In genomic region chr16:16178455-16179162, GRCh38 we compare ENCODE assay signal across 22 cellular contexts. TPM values are rescaled to one million over a fixed set of nuclear protein-coding genes. Genes with fewer than 3 reads are reported as not detected.
"Had no signal": no experiment of that assay in that cellular context is flagged by ENCODE, and none has a peak within 500 bp of the region (broad histone marks: within the 10 kb centered on the region; RNA-seq: fewer than 3 reads in every experiment).

No MANE protein-coding gene starts in this region.

- H3K27me3 ChIP-seq: esophagus muscularis mucosa, foreskin keratinocyte, gastroesophageal sphincter, hepatocyte, left lung had no signal

- H3K27ac ChIP-seq: coronary artery, dorsolateral prefrontal cortex, esophagus muscularis mucosa, gastroesophageal sphincter, heart left ventricle, hepatocyte, left lung, lower lobe of right lung had no signal

- FAIRE-seq: colon, endothelial cell of umbilical vein, frontal cortex, islet of Langerhans, keratinocyte had no signal

- H3K9me3 ChIP-seq: gastroesophageal sphincter, left lung, lower lobe of right lung had no signal

- H3K4me3 ChIP-seq: coronary artery, dorsolateral prefrontal cortex, esophagus muscularis mucosa, gastroesophageal sphincter, heart left ventricle, hepatocyte, left lung, lower lobe of right lung had no signal

- H3K79me2 ChIP-seq: hepatocyte had no signal

- H2AFZ ChIP-seq: hepatocyte had no signal

- ATAC-seq: foreskin keratinocyte; gastroesophageal sphincter; heart left ventricle; left cardiac atrium; left lung; left ventricle myocardium superior; lower lobe of right lung; naive thymus-derived CD4-positive, alpha-beta T cell had no signal

- H3K36me3 ChIP-seq: esophagus muscularis mucosa, gastroesophageal sphincter, heart left ventricle had no signal

- H3K4me1 ChIP-seq: foreskin keratinocyte, gastroesophageal sphincter, left lung, lower lobe of right lung had no signal

- DNase-seq: dermis blood vessel endothelial cell; dorsolateral prefrontal cortex; effector CD4-positive, alpha-beta T cell; effector memory CD4-positive, alpha-beta T cell; foreskin keratinocyte; left cardiac atrium; left lung; left ventricle myocardium superior; lower lobe of right lung; mesenchymal stem cell; midbrain; naive thymus-derived CD4-positive, alpha-beta T cell had no signal

- H3K4me2 ChIP-seq: hepatocyte had no signal

RNA-seq across cellular contexts. Expression of gene ABCC6, which starts 44.7 kb away (rescaled TPM):
- total RNA-seq: foreskin keratinocyte had no signal
- polyA plus RNA-seq: keratinocyte had no signal
